Comparison of ENCODE assay signal across 8 cellular contexts in genomic region chr7:28083159-28083997, GRCh38.
A peak's percentile ranks its signal among the peaks of the same experiment; 100 is the strongest.
DNase-seq lines count a peak whose midpoint lies in the region; ATAC-seq and TF ChIP-seq lines count a peak whose summit lies in the region.
"Had no signal": no experiment of that assay in that cellular context is flagged by ENCODE, and none has a peak within 500 bp of the region (broad histone marks: within the 10 kb centered on the region; RNA-seq: fewer than 3 reads in every experiment).

No MANE protein-coding gene starts in this region.

- CTCF ChIA-PET in A673 (lab: Charles Lee) = no interaction called here

- POLR2A ChIA-PET in A673 (lab: Charles Lee; ENCODE audit: low non-redundant PET) = no interaction called here

- H3K27ac ChIP-seq in coronary artery (peak overlapping the region; percentile 38 to 76), muscle layer of duodenum (ENCODE audit: low read length) (peak overlapping the region; percentile 35), transverse colon (peak overlapping the region; percentile 33 to 67 (median 56)), A673 (ENCODE audit: low read depth, low read length, poor library complexity, severe bottlenecking) (no peak overlapping the region)

- 81 to 84% methylated on average over 3 to 8 of the region's 8 CpGs for WGBS in transverse colon (ENCODE audit: low coverage in 1 of 2), 2 donors

- in situ Hi-C loops in transverse colon (cut with MboI; ENCODE audit: low pct_ligation_motif_present in 1 of 4, low pct_unique_long_range_greater_than_20kb in 1 of 4, low sequenced_read_pairs in 3 of 4) = no loop called here

- ATAC-seq in stimulated activated naive CD8-positive, alpha-beta T cell treated with anti-CD3 and anti-CD28 coated beads, Interleukin-15, Interleukin-2, amounts not matched to agents 100 U/mL and 50 U/mL, for 24 hours = no peak

- DNase-seq in NCI-H460 (ENCODE audit: extremely low read depth, low read depth) (peak; percentile 88), coronary artery (ENCODE audit: low spot score) (no peak), transverse colon (no peak), A673 (ENCODE audit: low spot score) (no peak)
- no peak for DNase-seq in stimulated activated naive CD8-positive, alpha-beta T cell treated with anti-CD3 and anti-CD28 coated beads, Interleukin-15, Interleukin-2, amounts not matched to agents 100 U/mL and 50 U/mL, for 24 hours
- DNase-seq in activated naive CD4-positive, alpha-beta T cell (lab: John Stamatoyannopoulos, UW) = no peak
- DNase-seq: EL had no signal

- H3K4me3 ChIP-seq in coronary artery (peak overlapping the region; percentile 4), muscle layer of duodenum (ENCODE audit: low read depth in 1 of 2, low read length in 2 of 2) (no peak overlapping the region), transverse colon (no peak overlapping the region), A673 (ENCODE audit: low read depth, low read length, poor library complexity, severe bottlenecking) (no peak overlapping the region)

- no peak for TF ChIP-seq CTCF in coronary artery (IDR thresholded peaks at IDR 0.05)
- TF ChIP-seq CTCF in transverse colon (IDR thresholded peaks at IDR 0.05) = no peak
- TF ChIP-seq CTCF in A673 (conservative IDR thresholded peaks at IDR 0.05; ENCODE audit: low read depth, low read length) = no peak

- BruUV-seq in A673 (replicated peaks; lab: Mats Ljungman, UMichigan) = no TSS peak

- H3K9me3 ChIP-seq in muscle layer of duodenum (ENCODE audit: control insufficient read depth in 1 of 2, low read length in 2 of 2) (no peaks in the 10 kb centered on the region), transverse colon (no peaks in the 10 kb centered on the region), A673 (ENCODE audit: low read depth, low read length, poor library complexity, severe bottlenecking) (no peaks in the 10 kb centered on the region)

- TF ChIP-seq POLR2A in transverse colon (IDR thresholded peaks at IDR 0.05) = no peak

- H3K27me3 ChIP-seq in muscle layer of duodenum (ENCODE audit: low read depth, low read length) (no peaks in the 10 kb centered on the region), transverse colon (no peaks in the 10 kb centered on the region), A673 (replicated peaks; ENCODE audit: insufficient read depth, low read depth, low read length, poor library complexity) (peaks cover 18% of the 10 kb centered on the region)

- H3K36me3 ChIP-seq in muscle layer of duodenum (ENCODE audit: control insufficient read depth in 1 of 2, insufficient read depth in 2 of 2, low read length in 2 of 2) (peaks cover 0 to 4% of the 10 kb centered on the region in 2 donors), transverse colon (no peaks in the 10 kb centered on the region), A673 (ENCODE audit: insufficient read depth, low read length, poor library complexity, severe bottlenecking) (no peaks in the 10 kb centered on the region)

- peaks cover 0 to 7% of the 10 kb centered on the region in 2 donors for H3K4me1 ChIP-seq in muscle layer of duodenum (ENCODE audit: control insufficient read depth in 1 of 2, insufficient read depth in 2 of 2, low read length in 2 of 2)
- peaks cover 0 to 30% (median 0%) of the 10 kb centered on the region in 4 donors for H3K4me1 ChIP-seq in transverse colon
- no peaks in the 10 kb centered on the region for H3K4me1 ChIP-seq in A673 (ENCODE audit: insufficient read depth, low read length, poor library complexity, severe bottlenecking)

- intact Hi-C loops in transverse colon (cut with DNase I; ENCODE audit: low total_unique reads) = loop anchor here (2.0 kb wide), 1 partner anchor 47 kb away; no protein-coding TSS in a partner anchor
- intact Hi-C loops in A673 (cut with micrococcal nuclease; ENCODE audit: unreplicated experiment) = no loop called here

- no peak for TF ChIP-seq EP300 in transverse colon (IDR thresholded peaks at IDR 0.05; ENCODE audit: low read depth)
